17 cellular contexts compared by ENCODE assay signal in genomic region chrX:1384738-1385250, GRCh38. TPM values are rescaled to one million over a fixed set of nuclear protein-coding genes. Genes with fewer than 3 reads are reported as not detected.
A peak's percentile ranks its signal among the peaks of the same experiment; 100 is the strongest.
DNase-seq lines count a peak whose midpoint lies in the region; ATAC-seq and TF ChIP-seq lines count a peak whose summit lies in the region.
"Had no signal": no experiment of that assay in that cellular context is flagged by ENCODE, and none has a peak within 500 bp of the region (broad histone marks: within the 10 kb centered on the region; RNA-seq: fewer than 3 reads in every experiment).

No MANE protein-coding gene starts in this region.

- H3K27ac ChIP-seq in colonic mucosa: no peak overlapping the region
- H3K27ac ChIP-seq: tibial artery, WERI-Rb-1 had no signal

- H3K27me3 ChIP-seq in colonic mucosa: no peaks in the 10 kb centered on the region
- H3K27me3 ChIP-seq: BLaER1 treated with 17β-estradiol and CSF1 and Interleukin-3, amounts not matched to agents 10 nM and 100 nM; tibial artery had no signal

- H3K27me3 Mint-ChIP-seq in CD14-positive monocyte (ENCODE audit: low read depth in 3 of 3): peaks cover 0 to 3% (median 2%) of the 10 kb centered on the region in 3 donors
- H3K27me3 Mint-ChIP-seq in WTC11 (ENCODE audit: low read depth): no peaks in the 10 kb centered on the region
- no peaks in the 10 kb centered on the region for H3K27me3 Mint-ChIP-seq in memory B cell

- CTCF ChIA-PET in WTC11 (lab: Charles Lee): no interaction called here

- no peaks in the 10 kb centered on the region for H3K4me1 ChIP-seq in colonic mucosa

- no peak for TF ChIP-seq CTCF in CD14-positive monocyte (IDR thresholded peaks at IDR 0.05)
- no peak for TF ChIP-seq CTCF in GM10266 (IDR thresholded peaks at IDR 0.05; ENCODE audit: control insufficient read depth, insufficient read depth, low read depth, missing control alignments)
- TF ChIP-seq CTCF in WTC11 (IDR thresholded peaks at IDR 0.05): no peak
- no peak for TF ChIP-seq CTCF in colonic mucosa (IDR thresholded peaks at IDR 0.05)

- DNase-seq in CD14-positive monocyte (ENCODE audit: low spot score): no peak
- DNase-seq in GM10266 (ENCODE audit: extremely low spot score): peak; percentile 6
- peak; percentile 11 for DNase-seq in WTC11 (ENCODE audit: low spot score)
- DNase-seq in memory B cell (ENCODE audit: low spot score in 2 of 2): no peak
- no peak for DNase-seq in NK-92 (lab: John Stamatoyannopoulos, UW; ENCODE audit: unreplicated experiment)
- no peak for DNase-seq in colonic mucosa
- DNase-seq in effector CD8-positive, alpha-beta T cell (lab: John Stamatoyannopoulos, UW): no peak
- DNase-seq: cerebellar nuclear complex, GOT3, IMR-90, NCI-H1105 treated with DMSO at 0.1 percent for 48 hours, NCI-H226, SW 1271, WERI-Rb-1 had no signal

- H3K9me3 Mint-ChIP-seq in CD14-positive monocyte: peaks cover 0 to 5% (median 0%) of the 10 kb centered on the region in 7 donors
- H3K9me3 Mint-ChIP-seq in WTC11: no peaks in the 10 kb centered on the region
- H3K9me3 Mint-ChIP-seq in memory B cell: no peaks in the 10 kb centered on the region

- H3K4me3 Mint-ChIP-seq in CD14-positive monocyte (no peak overlapping the region), WTC11 (no peak overlapping the region), memory B cell (no peak overlapping the region)

- POLR2A ChIA-PET in WTC11 (lab: Charles Lee): no interaction called here

- H3K4me1 Mint-ChIP-seq in CD14-positive monocyte (peaks cover 14% of the 10 kb centered on the region), WTC11 (peaks cover 27% of the 10 kb centered on the region), memory B cell (peaks cover 16% of the 10 kb centered on the region)

- peaks cover 30% of the 10 kb centered on the region for H3K36me3 ChIP-seq in colonic mucosa

- H3K9ac ChIP-seq in colonic mucosa (ENCODE audit: low read depth in 2 of 2, low read length in 2 of 2): no peak overlapping the region

- H3K27ac Mint-ChIP-seq in CD14-positive monocyte: peak overlapping the region in 6 of 7 donors; percentile 18 to 60 (median 48)
- H3K27ac Mint-ChIP-seq in WTC11: peak overlapping the region; percentile 6; the same call in 1 of the 2 replicates
- H3K27ac Mint-ChIP-seq in memory B cell: peak overlapping the region; percentile 11

- H3K36me3 Mint-ChIP-seq in CD14-positive monocyte: peaks cover 53 to 77% of the 10 kb centered on the region in 2 donors
- peaks cover 58% of the 10 kb centered on the region for H3K36me3 Mint-ChIP-seq in WTC11
- H3K36me3 Mint-ChIP-seq in memory B cell: peaks cover 29% of the 10 kb centered on the region

- ATAC-seq in WTC11 (no peak), memory B cell (ENCODE audit: low read depth) (peak; percentile 2), HG02970 (IDR thresholded peaks at IDR 0.05; ENCODE audit: low FRiP score, unreplicated experiment) (no peak)

- no peaks in the 10 kb centered on the region for H3K9me3 ChIP-seq in colonic mucosa
- H3K9me3 ChIP-seq: BLaER1 treated with 17β-estradiol and CSF1 and Interleukin-3, amounts not matched to agents 10 nM and 100 nM; tibial artery had no signal

- intact Hi-C loops in CD14-positive monocyte (cut with micrococcal nuclease) (loop anchor here in 1 of 2 donors (5.0 to 10.0 kb wide), 3 partner anchors 37 to 140 kb away; no protein-coding TSS in a partner anchor), colonic mucosa (cut with DNase I) (loop anchor here (5.0 kb wide), 1 partner anchor 68 kb away; the partner anchor contains the start of gene ASMTL)

- no peak overlapping the region for H3K4me3 ChIP-seq in colonic mucosa
- H3K4me3 ChIP-seq: BLaER1 treated with 17β-estradiol and CSF1 and Interleukin-3, amounts not matched to agents 10 nM and 100 nM; tibial artery had no signal

TF ChIP-seq in WTC11, 78 proteins besides CTCF, POLR2A, EP300 and RAD21:
- no peak for TF ChIP-seq SOX15 (CRISPR knock-in tag; IDR thresholded peaks at IDR 0.05)
- TF ChIP-seq, protein P1, sequence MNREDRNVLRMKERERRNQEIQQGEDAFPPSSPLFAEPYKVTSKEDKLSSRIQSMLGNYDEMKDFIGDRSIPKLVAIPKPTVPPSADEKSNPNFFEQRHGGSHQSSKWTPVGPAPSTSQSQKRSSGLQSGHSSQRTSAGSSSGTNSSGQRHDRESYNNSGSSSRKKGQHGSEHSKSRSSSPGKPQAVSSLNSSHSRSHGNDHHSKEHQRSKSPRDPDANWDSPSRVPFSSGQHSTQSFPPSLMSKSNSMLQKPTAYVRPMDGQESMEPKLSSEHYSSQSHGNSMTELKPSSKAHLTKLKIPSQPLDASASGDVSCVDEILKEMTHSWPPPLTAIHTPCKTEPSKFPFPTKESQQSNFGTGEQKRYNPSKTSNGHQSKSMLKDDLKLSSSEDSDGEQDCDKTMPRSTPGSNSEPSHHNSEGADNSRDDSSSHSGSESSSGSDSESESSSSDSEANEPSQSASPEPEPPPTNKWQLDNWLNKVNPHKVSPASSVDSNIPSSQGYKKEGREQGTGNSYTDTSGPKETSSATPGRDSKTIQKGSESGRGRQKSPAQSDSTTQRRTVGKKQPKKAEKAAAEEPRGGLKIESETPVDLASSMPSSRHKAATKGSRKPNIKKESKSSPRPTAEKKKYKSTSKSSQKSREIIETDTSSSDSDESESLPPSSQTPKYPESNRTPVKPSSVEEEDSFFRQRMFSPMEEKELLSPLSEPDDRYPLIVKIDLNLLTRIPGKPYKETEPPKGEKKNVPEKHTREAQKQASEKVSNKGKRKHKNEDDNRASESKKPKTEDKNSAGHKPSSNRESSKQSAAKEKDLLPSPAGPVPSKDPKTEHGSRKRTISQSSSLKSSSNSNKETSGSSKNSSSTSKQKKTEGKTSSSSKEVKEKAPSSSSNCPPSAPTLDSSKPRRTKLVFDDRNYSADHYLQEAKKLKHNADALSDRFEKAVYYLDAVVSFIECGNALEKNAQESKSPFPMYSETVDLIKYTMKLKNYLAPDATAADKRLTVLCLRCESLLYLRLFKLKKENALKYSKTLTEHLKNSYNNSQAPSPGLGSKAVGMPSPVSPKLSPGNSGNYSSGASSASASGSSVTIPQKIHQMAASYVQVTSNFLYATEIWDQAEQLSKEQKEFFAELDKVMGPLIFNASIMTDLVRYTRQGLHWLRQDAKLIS (CRISPR knock-in tag; IDR thresholded peaks at IDR 0.05; ENCODE audit: borderline replicate concordance): no peak
- no peak for TF ChIP-seq ZMAT4 (CRISPR knock-in tag; IDR thresholded peaks at IDR 0.05)
- TF ChIP-seq, protein P2, sequence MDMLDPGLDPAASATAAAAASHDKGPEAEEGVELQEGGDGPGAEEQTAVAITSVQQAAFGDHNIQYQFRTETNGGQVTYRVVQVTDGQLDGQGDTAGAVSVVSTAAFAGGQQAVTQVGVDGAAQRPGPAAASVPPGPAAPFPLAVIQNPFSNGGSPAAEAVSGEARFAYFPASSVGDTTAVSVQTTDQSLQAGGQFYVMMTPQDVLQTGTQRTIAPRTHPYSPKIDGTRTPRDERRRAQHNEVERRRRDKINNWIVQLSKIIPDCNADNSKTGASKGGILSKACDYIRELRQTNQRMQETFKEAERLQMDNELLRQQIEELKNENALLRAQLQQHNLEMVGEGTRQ (CRISPR knock-in tag; IDR thresholded peaks at IDR 0.05): peak; percentile 71
- TF ChIP-seq GRHL2 (CRISPR knock-in tag; IDR thresholded peaks at IDR 0.05; ENCODE audit: insufficient replicate concordance, severe bottlenecking): no peak
- no peak for TF ChIP-seq NR1H2 (CRISPR knock-in tag; IDR thresholded peaks at IDR 0.05)
- TF ChIP-seq, protein P3, sequence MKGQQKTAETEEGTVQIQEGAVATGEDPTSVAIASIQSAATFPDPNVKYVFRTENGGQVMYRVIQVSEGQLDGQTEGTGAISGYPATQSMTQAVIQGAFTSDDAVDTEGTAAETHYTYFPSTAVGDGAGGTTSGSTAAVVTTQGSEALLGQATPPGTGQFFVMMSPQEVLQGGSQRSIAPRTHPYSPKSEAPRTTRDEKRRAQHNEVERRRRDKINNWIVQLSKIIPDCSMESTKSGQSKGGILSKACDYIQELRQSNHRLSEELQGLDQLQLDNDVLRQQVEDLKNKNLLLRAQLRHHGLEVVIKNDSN (CRISPR knock-in tag; IDR thresholded peaks at IDR 0.05): peak; percentile 58; the same call in 1 of the 2 replicates
- TF ChIP-seq GTF2I (CRISPR knock-in tag; conservative IDR thresholded peaks at IDR 0.05): no peak
TF ChIP-seq in WTC11: peak in this region for 2.

RNA-seq across cellular contexts. Expression of gene SLC25A6, which starts 7.1 kb away (rescaled TPM):
- 100 to 1,000 TPM; 442 to 449 TPM for polyA plus RNA-seq in CD14-positive monocyte
- total RNA-seq in WTC11 (2021) (627 to 722 TPM (median 720 TPM) in 3 replicates), colonic mucosa (100 to 1,000 TPM; 419 to 474 TPM)

RNA-seq across cellular contexts. Expression of gene IL3RA, which starts 48.2 kb away (rescaled TPM):
- 10 to 100 TPM in 1 of 2 donors, 1 to 10 TPM in 1; 4.4 to 12.0 TPM for polyA plus RNA-seq in CD14-positive monocyte
- total RNA-seq in WTC11 (2021): 0.26 to 0.48 TPM in 2 of 3 replicates, not detected in the other
- total RNA-seq in colonic mucosa: 1 to 10 TPM; 2.1 to 6.7 TPM
- total RNA-seq: IMR-90 had no signal
- polyA plus RNA-seq: IMR-90 had no signal

Comparison
In these comparisons a context has a peak if more than half of its experiments do, and no peak if none do; other contexts are left out.
1. DNase-seq: peak in GM10266 (single experiment) and WTC11 (single experiment); none in CD14-positive monocyte (single experiment), memory B cell (0 of 2), NK-92 (single experiment), colonic mucosa (single experiment) and effector CD8-positive, alpha-beta T cell (single experiment).
2. Peak in every context shown above with its lines, with median percentiles within 50 percentile points of each other: H3K27ac Mint-ChIP-seq.